In the genomic region with DNA sequence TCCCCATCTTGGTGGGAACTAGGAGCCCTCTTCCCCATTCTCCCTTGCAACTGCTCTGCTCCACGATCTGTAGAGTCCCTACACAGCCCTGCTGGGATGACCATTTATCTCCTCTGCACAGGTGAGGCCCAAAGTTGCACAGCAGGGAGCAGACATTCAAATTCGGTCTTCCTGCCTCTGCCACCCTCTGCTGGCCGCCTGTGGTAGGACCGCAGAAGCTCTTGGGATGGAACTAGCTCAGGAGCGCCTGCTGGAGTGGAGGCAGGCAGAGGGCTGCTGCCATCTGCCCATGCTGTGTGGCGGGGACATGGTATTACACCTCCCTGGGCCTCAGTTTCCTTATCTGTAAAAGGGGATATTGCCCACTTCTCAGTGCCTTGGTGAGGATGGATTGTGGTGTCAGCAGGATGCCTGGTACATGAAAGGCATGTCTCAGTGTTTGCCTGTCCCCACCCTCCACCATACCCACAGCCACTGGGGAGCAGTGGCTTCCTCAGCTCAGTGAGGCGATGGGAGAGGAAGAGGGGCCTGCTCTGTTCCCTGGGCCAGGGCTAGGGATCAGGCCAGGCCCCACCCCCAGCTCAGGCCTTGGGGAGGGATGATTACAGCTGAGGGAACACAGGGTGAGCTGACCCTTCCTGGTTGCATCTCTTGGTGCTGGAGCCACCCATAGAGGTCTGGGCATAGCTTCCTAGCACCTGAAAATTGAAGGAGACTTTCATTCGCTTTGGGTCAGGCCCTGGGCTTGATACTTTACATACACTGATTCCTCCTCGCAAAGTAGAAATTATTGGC, we compare ENCODE assay signal across 8 cellular contexts. TPM values are rescaled to one million over a fixed set of nuclear protein-coding genes. Genes with fewer than 3 reads are reported as not detected.
A peak's percentile ranks its signal among the peaks of the same experiment; 100 is the strongest.
DNase-seq lines count a peak whose midpoint lies in the region; ATAC-seq and TF ChIP-seq lines count a peak whose summit lies in the region.

No MANE protein-coding gene starts in this region.

- peaks cover 7% of the 10 kb centered on the region for H3K4me1 Mint-ChIP-seq in WTC11

- intact Hi-C loops in Right ventricle myocardium inferior (cut with DNase I) (loop anchor here (1.0 to 10.0 kb wide), 3 partner anchors 45 to 287 kb away; no protein-coding TSS in a partner anchor), cardiac septum (cut with DNase I) (loop anchor here (1.0 to 10.0 kb wide), 2 partner anchors 44 to 167 kb away; no protein-coding TSS in a partner anchor)

- DNase-seq in Right ventricle myocardium inferior (ENCODE audit: missing footprints) (no peak), cardiac septum (ENCODE audit: low spot score) (no peak), NCI-H2171 treated with DMSO at 0.1 percent for 48 hours (lab: John Stamatoyannopoulos, UW) (peak; percentile 55), WTC11 (ENCODE audit: low spot score) (peak; percentile 94), T47D (ENCODE audit: low read depth in 1 of 2, low spot score in 1 of 2) (peak; percentile 92 to 97), islet precursor cell (peak; percentile 94)
- DNase-seq in stimulated activated CD4-positive, alpha-beta T cell treated with anti-CD3 and anti-CD28 coated beads, Interleukin-1b, Interleukin-23, amount 100 ng/mL, for 24 hours (ENCODE audit: low read depth in 4 of 4, low spot score in 1 of 4), result peak; percentile 53 to 69 (median 62)

- in situ Hi-C loops in T47D (cut with HindIII; ENCODE audit: low pct_unique_long_range_greater_than_20kb, low sequenced_read_pairs), result no loop called here

- H3K27me3 Mint-ChIP-seq in WTC11 (ENCODE audit: low read depth), result no peaks in the 10 kb centered on the region

- POLR2A ChIA-PET in WTC11 (lab: Charles Lee), result interaction anchor here (0.5 to 1.0 kb wide), 3 partner anchors 25 to 44 kb away, joined by 3 to 5 read pairs (median 4); partner anchors contain the start of gene CAPN5

- peak overlapping the region; percentile 86; the same call in 1 of the 2 replicates for H3K27ac Mint-ChIP-seq in WTC11

- H3K9me3 Mint-ChIP-seq in WTC11, result no peaks in the 10 kb centered on the region

- CTCF ChIA-PET in WTC11 (lab: Charles Lee), result interaction anchor here (0.5 to 3.9 kb wide), 60 partner anchors 9 to 546 kb away, joined by 3 to 126 read pairs (median 6); partner anchors contain the start of genes CAPN5, CLNS1A and MYO7A

- TF ChIP-seq CTCF in WTC11 (IDR thresholded peaks at IDR 0.05), result peak; percentile 85

- no peaks in the 10 kb centered on the region; the same call in 1 of the 2 replicates for H3K36me3 Mint-ChIP-seq in WTC11

- no peak overlapping the region for H3K4me3 Mint-ChIP-seq in WTC11

- ATAC-seq in Right ventricle myocardium inferior (peak; percentile 77), HG03025 (IDR thresholded peaks at IDR 0.05; ENCODE audit: low FRiP score, unreplicated experiment) (peak; percentile 65), WTC11 (peak; percentile 92)

TF ChIP-seq in WTC11, 78 proteins besides CTCF, POLR2A, EP300 and RAD21:
- TF ChIP-seq GTF2I (CRISPR knock-in tag; conservative IDR thresholded peaks at IDR 0.05), result no peak; the same call in 1 of the 2 replicates
- no peak for TF ChIP-seq NFATC4 (CRISPR knock-in tag; IDR thresholded peaks at IDR 0.05)
- TF ChIP-seq CBFB (CRISPR knock-in tag; IDR thresholded peaks at IDR 0.05; ENCODE audit: low read depth), result 0 out of 2 replicates have a peak, but pooled peaks have one; percentile 14
- TF ChIP-seq ETV6 (CRISPR knock-in tag; IDR thresholded peaks at IDR 0.05), result peak; percentile 66; the same call in 1 of the 2 replicates
- 0 out of 2 replicates have a peak, but pooled peaks have one; percentile 17 for TF ChIP-seq MYBL2 (CRISPR knock-in tag; IDR thresholded peaks at IDR 0.05)
- 0 out of 2 replicates have a peak, but pooled peaks have one; percentile 16 for TF ChIP-seq HMGXB4 (CRISPR knock-in tag; IDR thresholded peaks at IDR 0.05)
- 0 out of 2 replicates have a peak, but pooled peaks have one; percentile 21 for TF ChIP-seq FOXP4 (CRISPR knock-in tag; IDR thresholded peaks at IDR 0.05)
- no peak for TF ChIP-seq ZNF121 (CRISPR knock-in tag; IDR thresholded peaks at IDR 0.05)
- TF ChIP-seq TCF7 (CRISPR knock-in tag; IDR thresholded peaks at IDR 0.05; ENCODE audit: low read depth), result no peak
- no peak for TF ChIP-seq FOXP1 (CRISPR knock-in tag; IDR thresholded peaks at IDR 0.05; ENCODE audit: borderline replicate concordance)

RNA-seq across cellular contexts. Expression of gene OMP, which starts 11.3 kb away (rescaled TPM):
- total RNA-seq in Right ventricle myocardium inferior (not detected), cardiac septum (not detected), WTC11 (2021) (1.4 TPM in 1 of 3 replicates, not detected in the others)

RNA-seq across cellular contexts. Expression of gene CAPN5, which starts 24.6 kb away (rescaled TPM):
- 3.7 TPM for total RNA-seq in Right ventricle myocardium inferior
- total RNA-seq in cardiac septum, result 4.0 TPM
- 24.0 to 27.4 TPM (median 24.3 TPM) in 3 replicates for total RNA-seq in WTC11 (2021)

RNA-seq across cellular contexts. Expression of gene MYO7A, which starts 36.7 kb away (rescaled TPM):
- total RNA-seq in Right ventricle myocardium inferior (7.0 TPM), cardiac septum (3.0 TPM), WTC11 (2021) (2.1 to 2.5 TPM (median 2.3 TPM) in 3 replicates)

RNA-seq across cellular contexts. Expression of gene B3GNT6, which starts 57.1 kb away (rescaled TPM):
- total RNA-seq in Right ventricle myocardium inferior (not detected), cardiac septum (not detected), WTC11 (2021) (0.07 to 0.14 TPM in 2 of 3 replicates, not detected in the other)

Comparison
In these comparisons a context has a peak if more than half of its experiments do, and no peak if none do; other contexts are left out.
1. DNase-seq: peak in NCI-H2171 treated with DMSO at 0.1 percent for 48 hours (single experiment), WTC11 (single experiment), T47D (2 of 2), islet precursor cell (single experiment) and stimulated activated CD4-positive, alpha-beta T cell treated with anti-CD3 and anti-CD28 coated beads, Interleukin-1b, Interleukin-23, amount 100 ng/mL, for 24 hours (4 of 4); none in Right ventricle myocardium inferior (single experiment) and cardiac septum (single experiment).
2. Peak in every context shown above with its lines, with median percentiles within 50 percentile points of each other: ATAC-seq.